In genomic region chr19:7533281-7533819, GRCh38 we compare ENCODE assay signal across 7 cellular contexts. TPM values are rescaled to one million over a fixed set of nuclear protein-coding genes. Genes with fewer than 3 reads are reported as not detected.
A peak's percentile ranks its signal among the peaks of the same experiment; 100 is the strongest.
DNase-seq lines count a peak whose midpoint lies in the region; ATAC-seq and TF ChIP-seq lines count a peak whose summit lies in the region.

No MANE protein-coding gene starts in this region.

- H3K4me3 ChIP-seq in IMR-90 (ENCODE audit: insufficient read depth, low read depth, low read length) (peak overlapping the region; percentile 55), adrenal gland (peak overlapping the region in 2 of 4 donors; percentile 81 to 98), right atrium auricular region (peak overlapping the region; percentile 84 to 96)

- peak overlapping the region; percentile 91 for H3K4ac ChIP-seq in IMR-90 (ENCODE audit: low read depth, low read length)

- POLR2A ChIA-PET in IMR-90 (lab: Charles Lee; ENCODE audit: unreplicated experiment): no interaction called here

- TF ChIP-seq POLR2A in IMR-90 (IDR thresholded peaks at IDR 0.05; ENCODE audit: low read depth, low read length) (no peak), adrenal gland (IDR thresholded peaks at IDR 0.05) (no peak)

- H2AK9ac ChIP-seq in IMR-90 (replicated peaks; ENCODE audit: low read depth, low read length, poor library complexity): peak overlapping the region; percentile 95

- H3K56ac ChIP-seq in IMR-90 (ENCODE audit: extremely low read depth, insufficient read depth, low read length): peak overlapping the region; percentile 65; the same call in 1 of the 2 replicates

- peak overlapping the region; percentile 94 for H3K9ac ChIP-seq in IMR-90 (ENCODE audit: low read depth, low read length)

- peaks cover 1% of the 10 kb centered on the region for H3K36me3 Mint-ChIP-seq in progenitor cell of endocrine pancreas (ENCODE audit: insufficient read depth)

- intact Hi-C loops in IMR-90 (cut with micrococcal nuclease): loop anchor here (5.0 kb wide), 1 partner anchor 136 kb away; no protein-coding TSS in a partner anchor
- intact Hi-C loops in adrenal gland (cut with DNase I): loop anchor here in 1 of 2 donors (10.0 kb wide), 2 partner anchors 149 to 179 kb away; no protein-coding TSS in a partner anchor

- H3K36me3 ChIP-seq in IMR-90 (ENCODE audit: control insufficient read depth, insufficient read depth, low read length) (peaks cover 9% of the 10 kb centered on the region), adrenal gland (replicated peaks in 1 of 2) (peaks cover 0 to 33% of the 10 kb centered on the region in 2 donors), right atrium auricular region (peaks cover 32% of the 10 kb centered on the region)

- no peaks in the 10 kb centered on the region for H4K20me1 ChIP-seq in IMR-90 (ENCODE audit: insufficient read depth, low read length)

- H3K4me2 ChIP-seq in IMR-90 (ENCODE audit: low read depth, low read length): peak overlapping the region; percentile 78

- peaks cover 8 to 16% of the 10 kb centered on the region in 2 experiments; a peak in 2 of 4 replicates for H3K79me1 ChIP-seq in IMR-90 (ENCODE audit: low read depth in 1 of 2, low read length in 2 of 2)

- peak overlapping the region; percentile 89 to 97 for H4K8ac ChIP-seq in IMR-90 (ENCODE audit: low read depth in 2 of 2, low read length in 2 of 2)

- peak overlapping the region; percentile 87 for H2AFZ ChIP-seq in IMR-90 (replicated peaks; ENCODE audit: low read length, poor library complexity)

- H3K9me3 ChIP-seq in IMR-90 (ENCODE audit: control insufficient read depth, insufficient read depth, low read length) (no peaks in the 10 kb centered on the region), adrenal gland (replicated peaks in 1 of 3) (no peaks in the 10 kb centered on the region), right atrium auricular region (no peaks in the 10 kb centered on the region)

- peak overlapping the region; percentile 91 for H4K5ac ChIP-seq in IMR-90 (ENCODE audit: low read depth, low read length)

- H3K9me1 ChIP-seq in IMR-90 (ENCODE audit: insufficient read depth, low read length): peaks cover 7% of the 10 kb centered on the region

- no peak overlapping the region for H2BK20ac ChIP-seq in IMR-90 (ENCODE audit: low read depth, low read length)

- peak overlapping the region; percentile 91 for H3K27ac Mint-ChIP-seq in progenitor cell of endocrine pancreas

- peak overlapping the region; percentile 92 for H3K14ac ChIP-seq in IMR-90 (replicated peaks; ENCODE audit: low read depth, low read length)

- 7% methylated on average over 6 of the region's 27 CpGs; no CpG with 5 or more reads in 1 of the 2 experiments for WGBS in IMR-90 (ENCODE audit: extremely low coverage in 2 of 2, insufficient read length in 1 of 2), 2 experiments
- WGBS in adrenal gland, 4 donors: 26 to 33% (median 29%) methylated on average over 4 to 27 of the region's 27 CpGs

- H3K23ac ChIP-seq in IMR-90 (ENCODE audit: low read depth, low read length): peak overlapping the region; percentile 71

- H2BK120ac ChIP-seq in IMR-90 (ENCODE audit: low read depth, low read length): peak overlapping the region; percentile 17; the same call in 1 of the 2 replicates

- no peak for TF ChIP-seq RAD21 in IMR-90 (IDR thresholded peaks at IDR 0.05; ENCODE audit: low read length)

- H3K27me3 Mint-ChIP-seq in progenitor cell of endocrine pancreas: no peaks in the 10 kb centered on the region

- ATAC-seq in IMR-90 (ENCODE audit: low read depth): no peak
- no peak for ATAC-seq in GM21576 (IDR thresholded peaks at IDR 0.05; ENCODE audit: unreplicated experiment)

- BruUV-seq in IMR-90 (replicated peaks; lab: Mats Ljungman, UMichigan): no TSS peak

- peak overlapping the region; percentile 92 for H3K4me3 Mint-ChIP-seq in progenitor cell of endocrine pancreas (ENCODE audit: low read depth)

- peak overlapping the region; percentile 59; the same call in 1 of the 2 replicates for H3K18ac ChIP-seq in IMR-90 (ENCODE audit: low read depth, low read length)

- peaks cover 3% of the 10 kb centered on the region for H3K4me1 Mint-ChIP-seq in progenitor cell of endocrine pancreas (ENCODE audit: low read depth)

- H4K91ac ChIP-seq in IMR-90 (ENCODE audit: insufficient read depth, low read depth, low read length): peak overlapping the region; percentile 72

- no peak overlapping the region; the same call in 2 of the 3 replicates for H2BK15ac ChIP-seq in IMR-90 (ENCODE audit: low read depth, low read length)

- CTCF ChIA-PET in IMR-90 (lab: Yijun Ruan, JAX): no interaction called here

- TF ChIP-seq CTCF in IMR-90 (conservative IDR thresholded peaks at IDR 0.05; ENCODE audit: low read depth, low read length) (no peak), adrenal gland (IDR thresholded peaks at IDR 0.05) (no peak), right atrium auricular region (IDR thresholded peaks at IDR 0.05) (no peak), progenitor cell of endocrine pancreas (IDR thresholded peaks at IDR 0.05; ENCODE audit: unreplicated experiment) (no peak)

- in situ Hi-C loops in IMR-90 (cut with MboI; ENCODE audit: low sequenced_read_pairs): no loop called here

- H3K27me3 ChIP-seq in IMR-90 (ENCODE audit: control insufficient read depth, insufficient read depth, low read length): no peaks in the 10 kb centered on the region
- no peaks in the 10 kb centered on the region for H3K27me3 ChIP-seq in adrenal gland
- H3K27me3 ChIP-seq in right atrium auricular region: no peaks in the 10 kb centered on the region

- no peaks in the 10 kb centered on the region for H3K9me3 Mint-ChIP-seq in progenitor cell of endocrine pancreas (ENCODE audit: low read depth)

- peaks cover 10% of the 10 kb centered on the region for H3K4me1 ChIP-seq in IMR-90 (ENCODE audit: control insufficient read depth, insufficient read depth, low read length)
- H3K4me1 ChIP-seq in adrenal gland (replicated peaks in 1 of 2): peaks cover 10% of the 10 kb centered on the region in 2 donors
- peaks cover 0 to 20% of the 10 kb centered on the region in 2 donors for H3K4me1 ChIP-seq in right atrium auricular region

- dilution Hi-C loops in IMR-90 (cut with HindIII; ENCODE audit: low sequenced_read_pairs, unreplicated experiment): no loop called here

- H2AK5ac ChIP-seq in IMR-90 (ENCODE audit: low read depth, low read length): peak overlapping the region; percentile 65; the same call in 1 of the 2 replicates

- H2BK5ac ChIP-seq in IMR-90 (ENCODE audit: low read depth, low read length, poor library complexity, severe bottlenecking): peak overlapping the region; percentile 89

- peak; percentile 28 for DNase-seq in IMR-90
- peak; percentile 56 to 78 (median 70) for DNase-seq in adrenal gland
- DNase-seq in right atrium auricular region (ENCODE audit: low spot score): peak; percentile 66
- no peak for DNase-seq in progenitor cell of endocrine pancreas (ENCODE audit: low spot score, unreplicated experiment)
- DNase-seq in globus pallidus (ENCODE audit: low spot score): no peak
- no peak for DNase-seq in COLO668 (lab: John Stamatoyannopoulos, UW; ENCODE audit: unreplicated experiment)

- peak overlapping the region; percentile 95 for H3K27ac ChIP-seq in IMR-90 (ENCODE audit: insufficient read depth, low read length)
- peak overlapping the region; percentile 85 to 96 (median 88) for H3K27ac ChIP-seq in adrenal gland
- H3K27ac ChIP-seq in right atrium auricular region: peak overlapping the region; percentile 92 to 94

TF ChIP-seq in IMR-90, 13 proteins besides CTCF, POLR2A, EP300 and RAD21 (continues in another document):
- no peak for TF ChIP-seq ELK1 (IDR thresholded peaks at IDR 0.05; ENCODE audit: borderline replicate concordance, low read depth, low read length)

RNA-seq across cellular contexts. Expression of gene PNPLA6, which starts 2.2 kb away (rescaled TPM):
- total RNA-seq in IMR-90 (2012; rRNA removed) (17.9 and 20.0 TPM in 2 replicates), adrenal gland (100 to 1,000 TPM in 5 of 8 donors, 10 to 100 TPM in 3; 89.4 to 257 (median 121) TPM), right atrium auricular region (10 to 100 TPM; 45.3 to 70.6 TPM), progenitor cell of endocrine pancreas (131 and 140 TPM in 2 replicates)
- polyA plus RNA-seq in IMR-90 (2012; rRNA removed) (52.7 and 55.6 TPM in 2 replicates), adrenal gland (100 to 1,000 TPM in 2 of 3 donors, 10 to 100 TPM in 1; 25.7 to 264 (median 110) TPM)
- polyA plus RNA-seq in IMR-90 (2012; cell fraction: cytosol; rRNA removed): 58.3 and 81.7 TPM in 2 replicates
- polyA plus RNA-seq in IMR-90 (2012; cell fraction: nucleus; rRNA removed; ENCODE audit: low replicate concordance): 105 and 216 TPM in 2 replicates

RNA-seq across cellular contexts. Expression of gene MCOLN1, which starts 10.9 kb away (rescaled TPM):
- 2.5 and 3.4 TPM in 2 replicates for total RNA-seq in IMR-90 (2012; rRNA removed)
- polyA plus RNA-seq in IMR-90 (2012; rRNA removed): 19.6 and 24.3 TPM in 2 replicates
- polyA plus RNA-seq in IMR-90 (2012; cell fraction: cytosol; rRNA removed): 13.9 and 26.7 TPM in 2 replicates
- polyA plus RNA-seq in IMR-90 (2012; cell fraction: nucleus; rRNA removed; ENCODE audit: low replicate concordance): 48.5 and 136 TPM in 2 replicates
- 10 to 100 TPM; 27.8 to 100.0 (median 57.1) TPM for total RNA-seq in adrenal gland
- 100 to 1,000 TPM in 1 of 3 donors, 10 to 100 TPM in 2; 23.0 to 212 (median 71.4) TPM for polyA plus RNA-seq in adrenal gland
- 10 to 100 TPM; 11.2 to 13.0 TPM for total RNA-seq in right atrium auricular region
- 16.5 and 18.3 TPM in 2 replicates for total RNA-seq in progenitor cell of endocrine pancreas

RNA-seq across cellular contexts. Expression of gene ZNF358, which starts 17.4 kb away (rescaled TPM):
- total RNA-seq in IMR-90 (2012; rRNA removed): 5.4 and 9.2 TPM in 2 replicates
- polyA plus RNA-seq in IMR-90 (2012; rRNA removed): 30.7 and 34.9 TPM in 2 replicates
- 43.8 and 60.5 TPM in 2 replicates for polyA plus RNA-seq in IMR-90 (2012; cell fraction: cytosol; rRNA removed)
- 19.3 and 34.2 TPM in 2 replicates for polyA plus RNA-seq in IMR-90 (2012; cell fraction: nucleus; rRNA removed; ENCODE audit: low replicate concordance)
- 100 to 1,000 TPM in 5 of 8 donors, 10 to 100 TPM in 3; 56.1 to 113 (median 101) TPM for total RNA-seq in adrenal gland
- polyA plus RNA-seq in adrenal gland: 100 to 1,000 TPM in 2 of 3 donors, 10 to 100 TPM in 1; 30.3 to 197 (median 148) TPM
- total RNA-seq in right atrium auricular region: 100 to 1,000 TPM; 109 to 119 TPM
- 78.0 and 86.1 TPM in 2 replicates for total RNA-seq in progenitor cell of endocrine pancreas

RNA-seq across cellular contexts. Expression of gene PEX11G, which starts 44.5 kb away (rescaled TPM):
- total RNA-seq in IMR-90 (2012; rRNA removed) (0.72 and 1.1 TPM in 2 replicates), adrenal gland (10 to 100 TPM in 5 of 8 donors, 1 to 10 TPM in 3; 4.9 to 17.5 (median 13.8) TPM), right atrium auricular region (1 to 10 TPM; 1.0 to 1.1 TPM), progenitor cell of endocrine pancreas (5.5 and 6.1 TPM in 2 replicates)
- polyA plus RNA-seq in IMR-90 (2012; rRNA removed) (1.7 and 1.9 TPM in 2 replicates), adrenal gland (10 to 100 TPM in 2 of 3 donors, 1 to 10 TPM in 1; 2.5 to 24.5 (median 24.0) TPM)
- polyA plus RNA-seq in IMR-90 (2012; cell fraction: cytosol; rRNA removed): 2.8 and 3.6 TPM in 2 replicates
- polyA plus RNA-seq in IMR-90 (2012; cell fraction: nucleus; rRNA removed; ENCODE audit: low replicate concordance): 0.76 and 2.7 TPM in 2 replicates

Comparison
In these comparisons a context has a peak if more than half of its experiments do, and no peak if none do; other contexts are left out.
1. DNase-seq: peak in IMR-90 (single experiment), adrenal gland (7 of 7) and right atrium auricular region (single experiment); none in progenitor cell of endocrine pancreas (single experiment), globus pallidus (single experiment) and COLO668 (single experiment).
2. Peak in every context shown above with its lines, with median percentiles within 50 percentile points of each other: H3K27ac ChIP-seq.